1 cellular context compared by ENCODE assay signal in the genomic region with DNA sequence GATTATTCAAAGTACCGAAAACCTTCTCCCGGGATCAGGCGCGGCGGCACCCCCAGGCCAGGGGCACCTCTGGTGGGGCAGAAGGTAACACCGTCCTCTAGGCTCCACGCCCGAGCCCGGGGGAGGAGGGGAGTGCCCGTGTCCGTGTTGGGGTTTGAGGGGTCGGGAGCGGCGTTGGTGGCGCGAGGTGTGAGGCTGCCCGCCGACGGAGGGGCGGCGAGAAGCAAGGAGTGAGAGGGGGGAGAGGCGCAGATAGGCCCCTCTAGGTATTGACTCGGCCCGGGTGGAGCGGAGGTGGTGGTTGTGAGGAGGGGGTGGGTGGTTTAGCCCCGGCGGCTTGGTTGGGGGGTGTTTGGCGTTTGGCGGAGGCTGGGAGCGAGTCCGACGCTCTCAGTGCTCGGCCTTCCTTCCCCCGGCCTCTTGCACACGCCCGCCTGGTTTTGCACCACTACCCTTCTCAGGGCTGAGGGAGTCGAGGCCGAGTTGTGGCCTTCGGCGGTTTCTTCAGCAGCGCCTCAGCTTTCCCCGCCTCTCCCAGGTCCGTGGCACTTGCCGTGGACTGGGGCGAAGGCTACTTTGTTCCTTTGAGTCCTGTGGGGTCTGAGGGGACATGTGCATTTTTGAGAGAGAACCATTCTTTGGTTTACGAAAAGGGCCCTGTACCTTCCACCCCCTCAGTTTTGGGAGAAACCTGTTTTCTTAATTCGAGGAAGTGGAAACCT.
A peak's percentile ranks its signal among the peaks of the same experiment; 100 is the strongest.
TF ChIP-seq lines count a peak whose summit lies in the region.

No MANE protein-coding gene starts in this region.

TF ChIP-seq in HepG2, 621 proteins besides CTCF, POLR2A, EP300 and RAD21 (continued from another document and continues in another):
- TF ChIP-seq, protein P1, sequence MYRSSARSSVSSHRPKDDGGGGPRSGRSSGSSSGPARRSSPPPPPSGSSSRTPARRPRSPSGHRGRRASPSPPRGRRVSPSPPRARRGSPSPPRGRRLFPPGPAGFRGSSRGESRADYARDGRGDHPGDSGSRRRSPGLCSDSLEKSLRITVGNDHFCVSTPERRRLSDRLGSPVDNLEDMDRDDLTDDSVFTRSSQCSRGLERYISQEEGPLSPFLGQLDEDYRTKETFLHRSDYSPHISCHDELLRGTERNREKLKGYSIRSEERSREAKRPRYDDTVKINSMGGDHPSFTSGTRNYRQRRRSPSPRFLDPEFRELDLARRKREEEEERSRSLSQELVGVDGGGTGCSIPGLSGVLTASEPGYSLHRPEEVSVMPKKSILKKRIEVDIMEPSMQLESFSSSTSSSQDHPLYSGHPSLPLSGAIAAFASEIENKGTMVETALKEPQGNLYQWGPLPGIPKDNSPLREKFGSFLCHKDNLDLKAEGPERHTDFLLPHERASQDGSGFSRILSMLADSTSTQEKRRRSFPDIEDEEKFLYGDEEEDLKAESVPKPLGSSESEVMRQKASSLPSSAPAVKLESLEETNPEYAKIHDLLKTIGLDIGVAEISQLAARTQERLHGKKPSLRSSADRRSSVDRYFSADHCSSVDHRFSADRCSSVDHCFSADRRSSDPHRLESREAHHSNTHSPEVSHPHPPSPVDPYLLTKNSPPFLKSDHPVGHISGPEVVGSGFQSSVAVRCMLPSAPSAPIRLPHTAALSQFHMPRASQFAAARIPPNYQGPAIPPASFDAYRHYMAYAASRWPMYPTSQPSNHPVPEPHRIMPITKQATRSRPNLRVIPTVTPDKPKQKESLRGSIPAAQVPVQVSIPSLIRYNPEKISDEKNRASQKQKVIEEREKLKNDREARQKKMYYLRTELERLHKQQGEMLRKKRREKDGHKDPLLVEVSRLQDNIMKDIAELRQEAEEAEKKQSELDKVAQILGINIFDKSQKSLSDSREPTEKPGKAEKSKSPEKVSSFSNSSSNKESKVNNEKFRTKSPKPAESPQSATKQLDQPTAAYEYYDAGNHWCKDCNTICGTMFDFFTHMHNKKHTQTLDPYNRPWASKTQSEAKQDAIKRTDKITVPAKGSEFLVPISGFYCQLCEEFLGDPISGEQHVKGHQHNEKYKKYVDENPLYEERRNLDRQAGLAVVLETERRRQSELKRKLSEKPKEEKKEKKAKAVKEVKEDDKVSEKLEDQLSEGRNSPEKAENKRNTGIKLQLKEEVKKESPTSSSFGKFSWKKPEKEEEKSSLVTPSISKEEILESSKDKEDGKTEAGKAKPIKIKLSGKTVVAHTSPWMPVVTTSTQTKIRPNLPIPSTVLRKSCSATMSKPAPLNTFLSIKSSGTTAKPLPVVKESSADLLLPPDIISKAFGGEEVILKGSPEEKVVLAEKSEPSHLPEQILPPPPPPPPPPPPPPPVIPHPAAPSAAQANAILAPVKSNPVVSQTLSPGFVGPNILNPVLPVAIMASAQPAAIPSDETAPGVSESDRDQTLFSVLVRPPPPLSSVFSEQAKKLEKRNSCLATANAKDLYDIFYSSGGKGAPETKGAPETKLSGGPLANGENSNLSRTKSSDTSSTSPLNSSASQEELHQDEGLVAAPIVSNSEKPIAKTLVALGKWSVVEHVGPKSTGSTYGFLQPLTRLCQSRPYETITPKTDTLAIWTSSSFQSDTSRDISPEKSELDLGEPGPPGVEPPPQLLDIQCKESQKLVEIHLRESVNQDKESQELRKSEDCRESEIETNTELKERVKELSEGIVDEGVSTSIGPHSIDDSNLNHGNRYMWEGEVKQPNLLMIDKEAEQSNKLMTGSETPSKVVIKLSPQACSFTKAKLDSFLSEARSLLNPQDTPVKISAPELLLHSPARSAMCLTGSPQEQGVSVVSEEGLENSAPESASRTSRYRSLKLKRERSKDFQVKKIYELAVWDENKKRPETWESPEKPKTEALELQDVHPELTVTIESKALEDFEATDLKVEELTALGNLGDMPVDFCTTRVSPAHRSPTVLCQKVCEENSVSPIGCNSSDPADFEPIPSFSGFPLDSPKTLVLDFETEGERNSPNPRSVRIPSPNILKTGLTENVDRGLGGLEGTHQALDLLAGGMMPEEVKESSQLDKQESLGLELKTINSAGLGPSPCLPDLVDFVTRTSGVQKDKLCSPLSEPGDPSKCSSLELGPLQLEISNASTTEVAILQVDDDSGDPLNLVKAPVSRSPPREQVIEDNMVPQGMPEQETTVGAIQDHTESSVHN (CRISPR knock-in tag; IDR thresholded peaks at IDR 0.05) = no peak
- TF ChIP-seq SALL2 (CRISPR knock-in tag; IDR thresholded peaks at IDR 0.05) (peak; percentile 14; the same call in 1 of the 2 replicates), ZNF781 (CRISPR knock-in tag; IDR thresholded peaks at IDR 0.05; ENCODE audit: borderline replicate concordance, not compliant biosample characterization) (no peak), TEAD2 (CRISPR knock-in tag; IDR thresholded peaks at IDR 0.05) (0 out of 2 replicates have a peak, but pooled peaks have one; percentile 31), KLF15 (CRISPR knock-in tag; IDR thresholded peaks at IDR 0.05; ENCODE audit: borderline replicate concordance) (no peak), MYNN (CRISPR knock-in tag; IDR thresholded peaks at IDR 0.05; ENCODE audit: low read depth) (0 out of 2 replicates have a peak, but pooled peaks have one; percentile 26), ZC3H13 (CRISPR knock-in tag; IDR thresholded peaks at IDR 0.05) (0 out of 2 replicates have a peak, but pooled peaks have one; percentile 29), KDM5A (IDR thresholded peaks at IDR 0.05; ENCODE audit: borderline replicate concordance, low read length) (peak; percentile 79; the same call in 1 of the 2 replicates), ZNF143 (CRISPR knock-in tag; IDR thresholded peaks at IDR 0.05) (no peak), ZNF547 (CRISPR knock-in tag; IDR thresholded peaks at IDR 0.05) (0 out of 2 replicates have a peak, but pooled peaks have one; percentile 33), HOXD1 (CRISPR knock-in tag; IDR thresholded peaks at IDR 0.05) (0 out of 2 replicates have a peak, but pooled peaks have one; percentile 25), ZNF225 (CRISPR knock-in tag; IDR thresholded peaks at IDR 0.05) (peak; percentile 83; the same call in 1 of the 2 replicates), CENPT (CRISPR knock-in tag; IDR thresholded peaks at IDR 0.05; ENCODE audit: low read depth) (peak; percentile 19; the same call in 1 of the 2 replicates), SETDB1 (CRISPR knock-in tag; IDR thresholded peaks at IDR 0.05; ENCODE audit: borderline replicate concordance) (no peak), KLF13 (CRISPR knock-in tag; IDR thresholded peaks at IDR 0.05) (no peak), ASH2L (IDR thresholded peaks at IDR 0.05; ENCODE audit: insufficient read length, low read depth, low read length) (peak; percentile 83), ZNF501 (CRISPR knock-in tag; IDR thresholded peaks at IDR 0.05) (peak; percentile 79; the same call in 1 of the 2 replicates), XRCC5 (optimal IDR thresholded peaks at IDR 0.05; ENCODE audit: low read length) (peak; percentile 47)
- TF ChIP-seq, protein P2, sequence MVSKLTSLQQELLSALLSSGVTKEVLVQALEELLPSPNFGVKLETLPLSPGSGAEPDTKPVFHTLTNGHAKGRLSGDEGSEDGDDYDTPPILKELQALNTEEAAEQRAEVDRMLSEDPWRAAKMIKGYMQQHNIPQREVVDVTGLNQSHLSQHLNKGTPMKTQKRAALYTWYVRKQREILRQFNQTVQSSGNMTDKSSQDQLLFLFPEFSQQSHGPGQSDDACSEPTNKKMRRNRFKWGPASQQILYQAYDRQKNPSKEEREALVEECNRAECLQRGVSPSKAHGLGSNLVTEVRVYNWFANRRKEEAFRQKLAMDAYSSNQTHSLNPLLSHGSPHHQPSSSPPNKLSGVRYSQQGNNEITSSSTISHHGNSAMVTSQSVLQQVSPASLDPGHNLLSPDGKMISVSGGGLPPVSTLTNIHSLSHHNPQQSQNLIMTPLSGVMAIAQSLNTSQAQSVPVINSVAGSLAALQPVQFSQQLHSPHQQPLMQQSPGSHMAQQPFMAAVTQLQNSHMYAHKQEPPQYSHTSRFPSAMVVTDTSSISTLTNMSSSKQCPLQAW (CRISPR knock-in tag; IDR thresholded peaks at IDR 0.05) = peak; percentile 71; the same call in 1 of the 2 replicates
- TF ChIP-seq, protein P3, sequence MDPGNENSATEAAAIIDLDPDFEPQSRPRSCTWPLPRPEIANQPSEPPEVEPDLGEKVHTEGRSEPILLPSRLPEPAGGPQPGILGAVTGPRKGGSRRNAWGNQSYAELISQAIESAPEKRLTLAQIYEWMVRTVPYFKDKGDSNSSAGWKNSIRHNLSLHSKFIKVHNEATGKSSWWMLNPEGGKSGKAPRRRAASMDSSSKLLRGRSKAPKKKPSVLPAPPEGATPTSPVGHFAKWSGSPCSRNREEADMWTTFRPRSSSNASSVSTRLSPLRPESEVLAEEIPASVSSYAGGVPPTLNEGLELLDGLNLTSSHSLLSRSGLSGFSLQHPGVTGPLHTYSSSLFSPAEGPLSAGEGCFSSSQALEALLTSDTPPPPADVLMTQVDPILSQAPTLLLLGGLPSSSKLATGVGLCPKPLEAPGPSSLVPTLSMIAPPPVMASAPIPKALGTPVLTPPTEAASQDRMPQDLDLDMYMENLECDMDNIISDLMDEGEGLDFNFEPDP (CRISPR knock-in tag; conservative IDR thresholded peaks at IDR 0.05) = peak; percentile 98
- TF ChIP-seq, protein P4, sequence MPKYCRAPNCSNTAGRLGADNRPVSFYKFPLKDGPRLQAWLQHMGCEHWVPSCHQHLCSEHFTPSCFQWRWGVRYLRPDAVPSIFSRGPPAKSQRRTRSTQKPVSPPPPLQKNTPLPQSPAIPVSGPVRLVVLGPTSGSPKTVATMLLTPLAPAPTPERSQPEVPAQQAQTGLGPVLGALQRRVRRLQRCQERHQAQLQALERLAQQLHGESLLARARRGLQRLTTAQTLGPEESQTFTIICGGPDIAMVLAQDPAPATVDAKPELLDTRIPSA (CRISPR knock-in tag; IDR thresholded peaks at IDR 0.05; ENCODE audit: borderline replicate concordance) = 0 out of 2 replicates have a peak, but pooled peaks have one; percentile 39
- TF ChIP-seq, protein P5, sequence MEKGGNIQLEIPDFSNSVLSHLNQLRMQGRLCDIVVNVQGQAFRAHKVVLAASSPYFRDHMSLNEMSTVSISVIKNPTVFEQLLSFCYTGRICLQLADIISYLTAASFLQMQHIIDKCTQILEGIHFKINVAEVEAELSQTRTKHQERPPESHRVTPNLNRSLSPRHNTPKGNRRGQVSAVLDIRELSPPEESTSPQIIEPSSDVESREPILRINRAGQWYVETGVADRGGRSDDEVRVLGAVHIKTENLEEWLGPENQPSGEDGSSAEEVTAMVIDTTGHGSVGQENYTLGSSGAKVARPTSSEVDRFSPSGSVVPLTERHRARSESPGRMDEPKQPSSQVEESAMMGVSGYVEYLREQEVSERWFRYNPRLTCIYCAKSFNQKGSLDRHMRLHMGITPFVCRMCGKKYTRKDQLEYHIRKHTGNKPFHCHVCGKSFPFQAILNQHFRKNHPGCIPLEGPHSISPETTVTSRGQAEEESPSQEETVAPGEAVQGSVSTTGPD (CRISPR knock-in tag; IDR thresholded peaks at IDR 0.05) = peak; percentile 62; the same call in 1 of the 2 replicates
- TF ChIP-seq, protein P6, sequence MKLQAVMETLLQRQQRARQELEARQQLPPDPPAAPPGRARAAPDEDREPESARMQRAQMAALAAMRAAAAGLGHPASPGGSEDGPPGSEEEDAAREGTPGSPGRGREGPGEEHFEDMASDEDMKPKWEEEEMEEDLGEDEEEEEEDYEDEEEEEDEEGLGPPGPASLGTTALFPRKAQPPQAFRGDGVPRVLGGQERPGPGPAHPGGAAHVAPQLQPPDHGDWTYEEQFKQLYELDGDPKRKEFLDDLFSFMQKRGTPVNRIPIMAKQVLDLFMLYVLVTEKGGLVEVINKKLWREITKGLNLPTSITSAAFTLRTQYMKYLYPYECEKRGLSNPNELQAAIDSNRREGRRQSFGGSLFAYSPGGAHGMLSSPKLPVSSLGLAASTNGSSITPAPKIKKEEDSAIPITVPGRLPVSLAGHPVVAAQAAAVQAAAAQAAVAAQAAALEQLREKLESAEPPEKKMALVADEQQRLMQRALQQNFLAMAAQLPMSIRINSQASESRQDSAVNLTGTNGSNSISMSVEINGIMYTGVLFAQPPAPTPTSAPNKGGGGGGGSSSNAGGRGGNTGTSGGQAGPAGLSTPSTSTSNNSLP (IDR thresholded peaks at IDR 0.05; ENCODE audit: low read depth, low read length) = 0 out of 2 replicates have a peak, but pooled peaks have one; percentile 15
- TF ChIP-seq, protein P7, sequence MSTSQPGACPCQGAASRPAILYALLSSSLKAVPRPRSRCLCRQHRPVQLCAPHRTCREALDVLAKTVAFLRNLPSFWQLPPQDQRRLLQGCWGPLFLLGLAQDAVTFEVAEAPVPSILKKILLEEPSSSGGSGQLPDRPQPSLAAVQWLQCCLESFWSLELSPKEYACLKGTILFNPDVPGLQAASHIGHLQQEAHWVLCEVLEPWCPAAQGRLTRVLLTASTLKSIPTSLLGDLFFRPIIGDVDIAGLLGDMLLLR (CRISPR knock-in tag; IDR thresholded peaks at IDR 0.05) = 0 out of 2 replicates have a peak, but pooled peaks have one; percentile 28
- TF ChIP-seq, protein P8, sequence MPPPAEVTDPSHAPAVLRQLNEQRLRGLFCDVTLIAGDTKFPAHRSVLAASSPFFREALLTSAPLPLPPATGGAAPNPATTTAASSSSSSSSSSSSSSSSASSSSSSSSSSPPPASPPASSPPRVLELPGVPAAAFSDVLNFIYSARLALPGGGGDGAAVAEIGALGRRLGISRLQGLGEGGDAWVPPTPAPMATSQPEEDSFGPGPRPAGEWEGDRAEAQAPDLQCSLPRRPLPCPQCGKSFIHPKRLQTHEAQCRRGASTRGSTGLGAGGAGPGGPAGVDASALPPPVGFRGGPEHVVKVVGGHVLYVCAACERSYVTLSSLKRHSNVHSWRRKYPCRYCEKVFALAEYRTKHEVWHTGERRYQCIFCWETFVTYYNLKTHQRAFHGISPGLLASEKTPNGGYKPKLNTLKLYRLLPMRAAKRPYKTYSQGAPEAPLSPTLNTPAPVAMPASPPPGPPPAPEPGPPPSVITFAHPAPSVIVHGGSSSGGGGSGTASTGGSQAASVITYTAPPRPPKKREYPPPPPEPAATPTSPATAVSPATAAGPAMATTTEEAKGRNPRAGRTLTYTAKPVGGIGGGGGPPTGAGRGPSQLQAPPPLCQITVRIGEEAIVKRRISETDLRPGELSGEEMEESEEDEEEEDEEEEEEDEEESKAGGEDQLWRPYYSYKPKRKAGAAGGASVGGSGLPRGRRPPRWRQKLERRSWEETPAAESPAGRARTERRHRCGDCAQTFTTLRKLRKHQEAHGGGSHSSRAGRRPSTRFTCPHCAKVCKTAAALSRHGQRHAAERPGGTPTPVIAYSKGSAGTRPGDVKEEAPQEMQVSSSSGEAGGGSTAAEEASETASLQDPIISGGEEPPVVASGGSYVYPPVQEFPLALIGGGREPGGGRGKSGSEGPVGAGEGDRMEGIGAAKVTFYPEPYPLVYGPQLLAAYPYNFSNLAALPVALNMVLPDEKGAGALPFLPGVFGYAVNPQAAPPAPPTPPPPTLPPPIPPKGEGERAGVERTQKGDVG (CRISPR knock-in tag; IDR thresholded peaks at IDR 0.05; ENCODE audit: borderline replicate concordance) = 0 out of 2 replicates have a peak, but pooled peaks have one; percentile 32
